Comparison of ENCODE assay signal across 8 cellular contexts in genomic region chr6:2209226-2209809, GRCh38. TPM values are rescaled to one million over a fixed set of nuclear protein-coding genes. Genes with fewer than 3 reads are reported as not detected.
DNase-seq lines count a peak whose midpoint lies in the region; ATAC-seq and TF ChIP-seq lines count a peak whose summit lies in the region.

No MANE protein-coding gene starts in this region.

- H3K4me3 ChIP-seq in OCI-LY7 (ENCODE audit: low read depth, low read length, poor library complexity, severe bottlenecking) (no peak overlapping the region), body of pancreas (no peak overlapping the region)

- no peaks in the 10 kb centered on the region for H3K4me1 Mint-ChIP-seq in mesothelial cell of epicardium

- H3K79me2 ChIP-seq in OCI-LY7 (ENCODE audit: insufficient read depth, low read depth, low read length) = no peaks in the 10 kb centered on the region

- POLR2A ChIA-PET in OCI-LY7 (lab: Charles Lee) = interaction anchor here (0.5 to 1.3 kb wide), 6 partner anchors 9 to 1247 kb away, joined by 3 to 6 read pairs (median 3); no protein-coding TSS in a partner anchor

- peak; percentile 83 for ATAC-seq in HG03342 (IDR thresholded peaks at IDR 0.05; ENCODE audit: unreplicated experiment)
- peak; percentile 97 for ATAC-seq in body of pancreas

- H3K27me3 Mint-ChIP-seq in mesothelial cell of epicardium (ENCODE audit: low read depth) = peaks cover 7% of the 10 kb centered on the region

- H4K20me1 ChIP-seq in OCI-LY7 (ENCODE audit: insufficient read depth, low read length) = peaks cover 7% of the 10 kb centered on the region; the same call in 1 of the 2 replicates

- H3K27ac ChIP-seq in OCI-LY7 (ENCODE audit: low read depth, low read length, poor library complexity, severe bottlenecking) (no peak overlapping the region), body of pancreas (no peak overlapping the region)

- no peaks in the 10 kb centered on the region for H3K9me2 ChIP-seq in OCI-LY7 (ENCODE audit: insufficient read depth, low read length)

- H3K36me3 ChIP-seq in OCI-LY7 (ENCODE audit: insufficient read depth, low read length) (no peaks in the 10 kb centered on the region), body of pancreas (replicated peaks in 1 of 2; ENCODE audit: insufficient read depth in 1 of 2, low read depth in 2 of 2) (no peaks in the 10 kb centered on the region)

- peak; percentile 54 for DNase-seq in ACHN
- peak; percentile 38 for DNase-seq in GM13977 (ENCODE audit: low spot score)
- peak; percentile 59 for DNase-seq in OCI-LY7 (ENCODE audit: low spot score)
- DNase-seq in body of pancreas = peak; percentile 83 to 88 (median 85)
- no peak for DNase-seq in mesothelial cell of epicardium (ENCODE audit: low spot score in 2 of 2, unreplicated experiment in 2 of 2)
- DNase-seq in cerebellar nuclear complex (lab: John Stamatoyannopoulos, UW) = no peak
- no peak for DNase-seq in anterior cingulate cortex (lab: John Stamatoyannopoulos, UW)

- intact Hi-C loops in OCI-LY7 (cut with micrococcal nuclease; ENCODE audit: unreplicated experiment) (loop anchor here (1.0 kb wide), 1 partner anchor 145 kb away; no protein-coding TSS in a partner anchor), body of pancreas (cut with DNase I) (loop anchor here (10.0 kb wide), 1 partner anchor 145 kb away; no protein-coding TSS in a partner anchor)

- no peak for TF ChIP-seq POLR2A in body of pancreas (IDR thresholded peaks at IDR 0.05)

- no peak overlapping the region for H3K4me2 ChIP-seq in OCI-LY7 (ENCODE audit: low read length)

- TF ChIP-seq CTCF in GM13977 (IDR thresholded peaks at IDR 0.05; ENCODE audit: extremely low read depth, insufficient read depth, missing control alignments) = peak; percentile 88
- TF ChIP-seq CTCF in OCI-LY7 (conservative IDR thresholded peaks at IDR 0.05; ENCODE audit: low read length) = peak; percentile 79
- TF ChIP-seq CTCF in body of pancreas (IDR thresholded peaks at IDR 0.05) = peak; percentile 19 to 89 (median 85)
- peak; percentile 46 for TF ChIP-seq CTCF in mesothelial cell of epicardium (IDR thresholded peaks at IDR 0.05; ENCODE audit: unreplicated experiment)

- no peak overlapping the region for H2AFZ ChIP-seq in OCI-LY7 (ENCODE audit: low read length)

- no peak overlapping the region for H3K4me3 Mint-ChIP-seq in mesothelial cell of epicardium

- no peak overlapping the region for H3K27ac Mint-ChIP-seq in mesothelial cell of epicardium

- BruUV-seq in OCI-LY7 (replicated peaks; lab: Mats Ljungman, UMichigan) = no TSS peak

- H3K9me3 Mint-ChIP-seq in mesothelial cell of epicardium = peaks cover 8% of the 10 kb centered on the region

- 32 to 42% methylated on average over 6 of the region's 6 CpGs for WGBS in body of pancreas, 2 donors

- H3K36me3 Mint-ChIP-seq in mesothelial cell of epicardium = peaks cover 10% of the 10 kb centered on the region

- H3K27me3 ChIP-seq in body of pancreas = no peaks in the 10 kb centered on the region

- in situ Hi-C loops in ACHN (cut with HindIII; ENCODE audit: low pct_ligation_motif_present, low pct_unique_long_range_greater_than_20kb, low sequenced_read_pairs) (no loop called here), GM13977 (cut with MboI; ENCODE audit: low pct_unique_long_range_greater_than_20kb, low sequenced_read_pairs, unreplicated experiment) (no loop called here)

- H3K4me1 ChIP-seq in OCI-LY7 (ENCODE audit: insufficient read depth, low read length, poor library complexity, severe bottlenecking) (no peaks in the 10 kb centered on the region), body of pancreas (peaks cover 8% of the 10 kb centered on the region)

- CTCF ChIA-PET in OCI-LY7 (lab: Charles Lee; ENCODE audit: unreplicated experiment) = no interaction called here

- H3K9me3 ChIP-seq in OCI-LY7 (ENCODE audit: low read length) (no peaks in the 10 kb centered on the region), body of pancreas (no peaks in the 10 kb centered on the region)

RNA-seq across cellular contexts. Expression of gene GMDS, which starts 36.1 kb away (rescaled TPM):
- total RNA-seq in OCI-LY7 (2014; rRNA removed; shearing (Covaris generic)) = 9.9 and 17.2 TPM in 2 replicates
- total RNA-seq in OCI-LY7 (2022) (26.8 and 34.9 TPM in 2 replicates), body of pancreas (10 to 100 TPM; 34.5 to 63.3 TPM), mesothelial cell of epicardium (34.9 to 39.9 TPM (median 36.7 TPM) in 3 replicates)

Comparison
In these comparisons a context has a peak if more than half of its experiments do, and no peak if none do; other contexts are left out.
1. DNase-seq: peak in ACHN (single experiment), GM13977 (single experiment), OCI-LY7 (single experiment) and body of pancreas (4 of 4); none in mesothelial cell of epicardium (0 of 2), cerebellar nuclear complex (0 of 2) and anterior cingulate cortex (0 of 58).
2. Peak in every context shown above with its lines, with median percentiles within 50 percentile points of each other: CTCF ChIP-seq.